Comparison of ENCODE assay signal across 24 cellular contexts in genomic region chr14:101734241-101734847, GRCh38. TPM values are rescaled to one million over a fixed set of nuclear protein-coding genes. Genes with fewer than 3 reads are reported as not detected.
DNase-seq lines count a peak whose midpoint lies in the region; ATAC-seq and TF ChIP-seq lines count a peak whose summit lies in the region.
"Had no signal": no experiment of that assay in that cellular context is flagged by ENCODE, and none has a peak within 500 bp of the region (broad histone marks: within the 10 kb centered on the region; RNA-seq: fewer than 3 reads in every experiment).

No MANE protein-coding gene starts in this region.

- H3K36me3 Mint-ChIP-seq in activated CD8-positive, alpha-beta T cell treated with anti-CD3 and anti-CD28 coated beads for 36 hours (ENCODE audit: low read depth), result peaks cover 11% of the 10 kb centered on the region
- no peaks in the 10 kb centered on the region for H3K36me3 Mint-ChIP-seq in activated CD8-positive, alpha-beta T cell treated with anti-CD3 and anti-CD28 coated beads, Interleukin-2, amount 10 ng/mL, durations not matched to agents 7 days and 5 days (ENCODE audit: low read depth)
- no peaks in the 10 kb centered on the region for H3K36me3 Mint-ChIP-seq in activated T-helper 17 cell treated with anti-CD3 and anti-CD28 coated beads, Interleukin-2, amount 50 U/mL, for 72 hours (ENCODE audit: low read depth)
- H3K36me3 Mint-ChIP-seq: T-cell had no signal

- intact Hi-C loops in activated CD8-positive, alpha-beta T cell treated with anti-CD3 and anti-CD28 coated beads for 36 hours (cut with micrococcal nuclease), result no loop called here
- intact Hi-C loops in vagina (cut with DNase I), result no loop called here

- H3K4me3 ChIP-seq in RWPE2 (ENCODE audit: severe bottlenecking), result no peak overlapping the region
- H3K4me3 ChIP-seq in vagina, result no peak overlapping the region
- H3K4me3 ChIP-seq: HAP-1 had no signal

- H3K4me3 Mint-ChIP-seq in activated CD8-positive, alpha-beta T cell treated with anti-CD3 and anti-CD28 coated beads for 36 hours, result no peak overlapping the region
- no peak overlapping the region for H3K4me3 Mint-ChIP-seq in activated CD8-positive, alpha-beta T cell treated with anti-CD3 and anti-CD28 coated beads, Interleukin-2, amount 10 ng/mL, durations not matched to agents 7 days and 5 days
- no peak overlapping the region for H3K4me3 Mint-ChIP-seq in activated T-helper 17 cell treated with anti-CD3 and anti-CD28 coated beads, Interleukin-2, amount 50 U/mL, for 72 hours
- H3K4me3 Mint-ChIP-seq: T-cell had no signal

- peak overlapping the region; percentile 21 for H3K27ac Mint-ChIP-seq in activated CD8-positive, alpha-beta T cell treated with anti-CD3 and anti-CD28 coated beads for 36 hours
- H3K27ac Mint-ChIP-seq in activated CD8-positive, alpha-beta T cell treated with anti-CD3 and anti-CD28 coated beads, Interleukin-2, amount 10 ng/mL, durations not matched to agents 7 days and 5 days, result no peak overlapping the region
- no peak overlapping the region for H3K27ac Mint-ChIP-seq in activated T-helper 17 cell treated with anti-CD3 and anti-CD28 coated beads, Interleukin-2, amount 50 U/mL, for 72 hours
- H3K27ac Mint-ChIP-seq: progenitor cell of endocrine pancreas had no signal

- TF ChIP-seq POLR2A in vagina (IDR thresholded peaks at IDR 0.05), result no peak

- H3K9me3 ChIP-seq in RWPE2 (ENCODE audit: severe bottlenecking), result no peaks in the 10 kb centered on the region
- H3K9me3 ChIP-seq in vagina, result no peaks in the 10 kb centered on the region
- H3K9me3 ChIP-seq: HAP-1 had no signal

- TF ChIP-seq CTCF in activated CD8-positive, alpha-beta T cell treated with anti-CD3 and anti-CD28 coated beads for 36 hours (IDR thresholded peaks at IDR 0.05), result no peak
- TF ChIP-seq CTCF in RWPE2 (IDR thresholded peaks at IDR 0.05; ENCODE audit: poor library complexity, severe bottlenecking) (no peak), vagina (IDR thresholded peaks at IDR 0.05) (no peak)

- CTCF ChIA-PET in activated CD8-positive, alpha-beta T cell treated with anti-CD3 and anti-CD28 coated beads for 36 hours (lab: Charles Lee), result interaction anchor here (1.1 kb wide), 1 partner anchor 27 kb away, joined by 5 read pairs; no protein-coding TSS in a partner anchor
- CTCF ChIA-PET in activated CD8-positive, alpha-beta T cell treated with anti-CD3 and anti-CD28 coated beads, Interleukin-2, amount 10 ng/mL, durations not matched to agents 7 days and 5 days (lab: Charles Lee), result interaction anchor here (1.0 to 3.5 kb wide), 2 partner anchors 12 to 26 kb away, joined by 3 to 12 read pairs; no protein-coding TSS in a partner anchor

- peaks cover 53% of the 10 kb centered on the region for H3K4me1 Mint-ChIP-seq in activated CD8-positive, alpha-beta T cell treated with anti-CD3 and anti-CD28 coated beads for 36 hours (ENCODE audit: low read depth)
- peaks cover 32% of the 10 kb centered on the region for H3K4me1 Mint-ChIP-seq in activated CD8-positive, alpha-beta T cell treated with anti-CD3 and anti-CD28 coated beads, Interleukin-2, amount 10 ng/mL, durations not matched to agents 7 days and 5 days (ENCODE audit: low read depth)
- H3K4me1 Mint-ChIP-seq in activated T-helper 17 cell treated with anti-CD3 and anti-CD28 coated beads, Interleukin-2, amount 50 U/mL, for 72 hours, result peaks cover 28% of the 10 kb centered on the region

- ATAC-seq in activated CD8-positive, alpha-beta T cell treated with anti-CD3 and anti-CD28 coated beads for 36 hours, result no peak
- no peak for ATAC-seq in activated CD8-positive, alpha-beta T cell treated with anti-CD3 and anti-CD28 coated beads, Interleukin-2, amount 10 ng/mL, durations not matched to agents 7 days and 5 days
- no peak for ATAC-seq in RWPE2 (ENCODE audit: low read depth)
- no peak for ATAC-seq in activated T-helper 17 cell treated with anti-CD3 and anti-CD28 coated beads, Interleukin-2, amount 50 U/mL, for 72 hours (replicated peaks)
- ATAC-seq: sciatic nerve, T-cell had no signal

- H3K36me3 ChIP-seq in RWPE2 (ENCODE audit: low read depth) (no peaks in the 10 kb centered on the region), vagina (no peaks in the 10 kb centered on the region)
- H3K36me3 ChIP-seq: HAP-1 had no signal

- peaks cover 10% of the 10 kb centered on the region for H3K9me3 Mint-ChIP-seq in activated CD8-positive, alpha-beta T cell treated with anti-CD3 and anti-CD28 coated beads for 36 hours
- H3K9me3 Mint-ChIP-seq in activated CD8-positive, alpha-beta T cell treated with anti-CD3 and anti-CD28 coated beads, Interleukin-2, amount 10 ng/mL, durations not matched to agents 7 days and 5 days (ENCODE audit: insufficient read depth), result no peaks in the 10 kb centered on the region
- H3K9me3 Mint-ChIP-seq in activated T-helper 17 cell treated with anti-CD3 and anti-CD28 coated beads, Interleukin-2, amount 50 U/mL, for 72 hours, result peaks cover 6% of the 10 kb centered on the region
- H3K9me3 Mint-ChIP-seq: T-cell had no signal

- H3K4me1 ChIP-seq in RWPE2 (ENCODE audit: insufficient read depth, poor library complexity, severe bottlenecking), result peaks cover 14% of the 10 kb centered on the region
- peaks cover 16% of the 10 kb centered on the region for H3K4me1 ChIP-seq in vagina
- H3K4me1 ChIP-seq: HAP-1 had no signal

- no peak for DNase-seq in activated CD8-positive, alpha-beta T cell treated with anti-CD3 and anti-CD28 coated beads for 36 hours
- no peak for DNase-seq in activated CD8-positive, alpha-beta T cell treated with anti-CD3 and anti-CD28 coated beads, Interleukin-2, amount 10 ng/mL, durations not matched to agents 7 days and 5 days
- DNase-seq in RWPE2 (ENCODE audit: low spot score) (no peak), mesenteric fat pad (ENCODE audit: low spot score) (peak; percentile 71), vagina (ENCODE audit: extremely low spot score in 2 of 2) (peak; percentile 42 to 72), COLO829 (ENCODE audit: low spot score) (no peak)
- no peak for DNase-seq in activated CD4-positive, CD25-positive, alpha-beta regulatory T cell (lab: John Stamatoyannopoulos, UW)
- DNase-seq: activated CD4-positive, CD25-positive, alpha-beta regulatory T cell treated with anti-CD3 and anti-CD28 coated beads, Interleukin-2, amount 50 U/mL, for 72 hours; activated T-cell treated with anti-CD3 and anti-CD28 coated beads, Interleukin-2, amount 50 U/mL, for 1 hour; AML-193; amniotic stem cell; DMS79; effector memory CD4-positive, alpha-beta T cell; GDM1; NCI-H1092 treated with DMSO at 0.1 percent for 48 hours; NCI-H2029; NCI-H69; stimulated activated CD4-positive, alpha-beta T cell treated with anti-CD3 and anti-CD28 coated beads, Interleukin-4, amount 100 ng/mL, for 4 hours; stimulated activated naive CD4-positive, alpha-beta T cell; T-cell had no signal

- H3K27ac ChIP-seq in RWPE2 (ENCODE audit: poor library complexity, severe bottlenecking), result peak overlapping the region; percentile 91
- H3K27ac ChIP-seq in vagina, result no peak overlapping the region

- H3K27me3 Mint-ChIP-seq in activated CD8-positive, alpha-beta T cell treated with anti-CD3 and anti-CD28 coated beads for 36 hours, result no peaks in the 10 kb centered on the region
- H3K27me3 Mint-ChIP-seq in activated CD8-positive, alpha-beta T cell treated with anti-CD3 and anti-CD28 coated beads, Interleukin-2, amount 10 ng/mL, durations not matched to agents 7 days and 5 days (ENCODE audit: low read depth), result no peaks in the 10 kb centered on the region
- no peaks in the 10 kb centered on the region for H3K27me3 Mint-ChIP-seq in activated T-helper 17 cell treated with anti-CD3 and anti-CD28 coated beads, Interleukin-2, amount 50 U/mL, for 72 hours
- H3K27me3 Mint-ChIP-seq: T-cell had no signal

- POLR2A ChIA-PET in activated CD8-positive, alpha-beta T cell treated with anti-CD3 and anti-CD28 coated beads for 36 hours (lab: Charles Lee), result interaction anchor here (0.6 to 0.7 kb wide), 2 partner anchors 9 to 80 kb away, joined by 3 to 4 read pairs; no protein-coding TSS in a partner anchor
- POLR2A ChIA-PET in activated CD8-positive, alpha-beta T cell treated with anti-CD3 and anti-CD28 coated beads, Interleukin-2, amount 10 ng/mL, durations not matched to agents 7 days and 5 days (lab: Charles Lee), result no interaction called here

- H3K27me3 ChIP-seq in RWPE2 (ENCODE audit: insufficient read depth, poor library complexity, severe bottlenecking), result no peaks in the 10 kb centered on the region
- no peaks in the 10 kb centered on the region for H3K27me3 ChIP-seq in vagina

RNA-seq across cellular contexts. Expression of gene PPP2R5C, which starts 27.2 kb away (rescaled TPM):
- 100 to 1,000 TPM; 238 to 242 TPM for total RNA-seq in activated CD8-positive, alpha-beta T cell treated with anti-CD3 and anti-CD28 coated beads for 36 hours
- 100 to 1,000 TPM; 218 to 223 TPM for total RNA-seq in activated CD8-positive, alpha-beta T cell treated with anti-CD3 and anti-CD28 coated beads, Interleukin-2, amount 10 ng/mL, durations not matched to agents 7 days and 5 days
- 124 TPM for total RNA-seq in mesenteric fat pad
- total RNA-seq in vagina, result 88.1 TPM
- 100 to 1,000 TPM; 232 to 283 TPM for total RNA-seq in activated T-helper 17 cell treated with anti-CD3 and anti-CD28 coated beads, Interleukin-2, amount 50 U/mL, for 72 hours

Comparison
In these comparisons a context has a peak if more than half of its experiments do, and no peak if none do; other contexts are left out.
1. DNase-seq: peak in mesenteric fat pad (single experiment) and vagina (2 of 2); none in activated CD8-positive, alpha-beta T cell treated with anti-CD3 and anti-CD28 coated beads for 36 hours (single experiment), activated CD8-positive, alpha-beta T cell treated with anti-CD3 and anti-CD28 coated beads, Interleukin-2, amount 10 ng/mL, durations not matched to agents 7 days and 5 days (single experiment), RWPE2 (single experiment), COLO829 (single experiment) and activated CD4-positive, CD25-positive, alpha-beta regulatory T cell (0 of 4).